ENCODE assay signal across 17 cellular contexts in genomic region chr10:126110434-126110833, GRCh38.
DNase-seq lines count a peak whose midpoint lies in the region; ATAC-seq, FAIRE-seq and TF ChIP-seq lines count a peak whose summit lies in the region.
"Had no signal": no experiment of that assay in that cellular context is flagged by ENCODE, and none has a peak within 500 bp of the region (broad histone marks: within the 10 kb centered on the region; RNA-seq: fewer than 3 reads in every experiment).

No MANE protein-coding gene starts in this region.

- peak overlapping the region; percentile 40 for H3K27ac Mint-ChIP-seq in osteocyte (ENCODE audit: unreplicated experiment)
- H3K27ac Mint-ChIP-seq: activated T-cell treated with anti-CD3 and anti-CD28 coated beads, Interleukin-2, amount 50 U/mL, for 72 hours; CD4-positive, alpha-beta T cell had no signal

- H3K4me1 Mint-ChIP-seq in osteocyte (ENCODE audit: unreplicated experiment) = peaks cover 21% of the 10 kb centered on the region

- DNase-seq in EH (ENCODE audit: low read depth) (peak; percentile 39), RCC 7860 (ENCODE audit: low spot score) (no peak), fibroblast of pulmonary artery (ENCODE audit: low read depth) (peak; percentile 67), osteocyte (ENCODE audit: extremely low spot score, unreplicated experiment) (no peak)
- no peak for DNase-seq in stimulated activated CD4-positive, alpha-beta T cell treated with anti-CD3 and anti-CD28 coated beads, Interleukin-4, amount 100 ng/mL, for 1 hour
- DNase-seq: activated CD4-positive, alpha-beta T cell treated with anti-CD3 and anti-CD28 coated beads for 1 hour; activated T-cell treated with anti-CD3 and anti-CD28 coated beads, Interleukin-2, amount 50 U/mL, for 72 hours; adrenal gland; CD4-positive, alpha-beta T cell; islet precursor cell; retina; stimulated activated naive CD4-positive, alpha-beta T cell had no signal

- TF ChIP-seq CTCF in fibroblast of pulmonary artery (IDR thresholded peaks at IDR 0.05; ENCODE audit: low read length, missing control alignments) (no peak), osteocyte (IDR thresholded peaks at IDR 0.05) (no peak)

- no peaks in the 10 kb centered on the region for H3K27me3 Mint-ChIP-seq in osteocyte (ENCODE audit: unreplicated experiment)

- ATAC-seq in GM18858 (IDR thresholded peaks at IDR 0.05; ENCODE audit: unreplicated experiment) (no peak), GM19455 (IDR thresholded peaks at IDR 0.05; ENCODE audit: unreplicated experiment) (no peak), HG02798 (IDR thresholded peaks at IDR 0.05; ENCODE audit: poor library complexity, unreplicated experiment) (no peak)
- ATAC-seq: activated T-cell treated with anti-CD3 and anti-CD28 coated beads, Interleukin-2, amount 50 U/mL, for 72 hours had no signal

- peaks cover 4% of the 10 kb centered on the region for H3K36me3 Mint-ChIP-seq in osteocyte (ENCODE audit: unreplicated experiment)

- peak; percentile 70 for FAIRE-seq in RCC 7860 (lab: Jason Lieb, UNC)
- FAIRE-seq: G401.6, H1 had no signal

- no peaks in the 10 kb centered on the region for H3K9me3 Mint-ChIP-seq in osteocyte (ENCODE audit: unreplicated experiment)
- H3K9me3 Mint-ChIP-seq: CD4-positive, alpha-beta T cell had no signal

- H3K4me3 Mint-ChIP-seq in osteocyte (ENCODE audit: unreplicated experiment) = no peak overlapping the region
- H3K4me3 Mint-ChIP-seq: activated T-cell treated with anti-CD3 and anti-CD28 coated beads, Interleukin-2, amount 50 U/mL, for 72 hours; CD4-positive, alpha-beta T cell had no signal

- no peak overlapping the region for H3K4me3 ChIP-seq in fibroblast of pulmonary artery (replicated peaks; ENCODE audit: low read depth, low read length)
- H3K4me3 ChIP-seq: adrenal gland had no signal

Comparison
In these comparisons a context has a peak if more than half of its experiments do, and no peak if none do; other contexts are left out.
1. DNase-seq: peak in EH (single experiment) and fibroblast of pulmonary artery (single experiment); none in RCC 7860 (single experiment), osteocyte (single experiment) and stimulated activated CD4-positive, alpha-beta T cell treated with anti-CD3 and anti-CD28 coated beads, Interleukin-4, amount 100 ng/mL, for 1 hour (single experiment).